19 cellular contexts compared by ENCODE assay signal in genomic region chr6:105397987-105398386, GRCh38. TPM values are rescaled to one million over a fixed set of nuclear protein-coding genes. Genes with fewer than 3 reads are reported as not detected.
A peak's percentile ranks its signal among the peaks of the same experiment; 100 is the strongest.
DNase-seq lines count a peak whose midpoint lies in the region; ATAC-seq and TF ChIP-seq lines count a peak whose summit lies in the region.
"Had no signal": no experiment of that assay in that cellular context is flagged by ENCODE, and none has a peak within 500 bp of the region (broad histone marks: within the 10 kb centered on the region; RNA-seq: fewer than 3 reads in every experiment).

No MANE protein-coding gene starts in this region.

- intact Hi-C loops in natural killer cell (cut with micrococcal nuclease): no loop called here

- H3K27ac Mint-ChIP-seq in brain: no peak overlapping the region
- H3K27ac Mint-ChIP-seq in natural killer cell: peak overlapping the region; percentile 39 to 80
- H3K27ac Mint-ChIP-seq: T-helper 2 cell treated with Interferon-gamma antibody and Interleukin-4, amounts not matched to agents 5 μg/mL and 100 μg/mL, for 36 hours had no signal

- peaks cover 16% of the 10 kb centered on the region for H3K27me3 Mint-ChIP-seq in brain
- H3K27me3 Mint-ChIP-seq in natural killer cell (ENCODE audit: low read depth in 2 of 2): no peaks in the 10 kb centered on the region

- no peaks in the 10 kb centered on the region for H3K9me3 Mint-ChIP-seq in brain
- H3K9me3 Mint-ChIP-seq in natural killer cell: no peaks in the 10 kb centered on the region
- H3K9me3 Mint-ChIP-seq: activated T-cell treated with anti-CD3 and anti-CD28 coated beads, Interleukin-2, amount 50 U/mL, for 4 hours; T-helper 2 cell treated with Interferon-gamma antibody and Interleukin-4, amounts not matched to agents 5 μg/mL and 100 μg/mL, for 36 hours had no signal

- H3K36me3 Mint-ChIP-seq in brain (peaks cover 28% of the 10 kb centered on the region), natural killer cell (peaks cover 7% of the 10 kb centered on the region)

- H3K4me3 ChIP-seq in H7 (ENCODE audit: insufficient read depth, low read depth, low read length): no peak overlapping the region
- H3K4me3 ChIP-seq in foreskin fibroblast (ENCODE audit: low read depth in 1 of 2, low read length in 2 of 2): no peak overlapping the region
- H3K4me3 ChIP-seq: A549, gastrocnemius medialis, lower lobe of right lung, SJCRH30, transverse colon had no signal

- peak in 2 of 3 donors; percentile 4 to 44 for ATAC-seq in natural killer cell
- no peak for ATAC-seq in HG02678 (IDR thresholded peaks at IDR 0.05; ENCODE audit: unreplicated experiment)
- ATAC-seq: A549; activated T-cell treated with anti-CD3 and anti-CD28 coated beads, Interleukin-2, amount 50 U/mL, for 4 hours; gastrocnemius medialis; lower lobe of right lung had no signal

- H3K4me1 Mint-ChIP-seq in brain (peaks cover 48% of the 10 kb centered on the region), natural killer cell (peaks cover 59 to 60% of the 10 kb centered on the region in 2 donors)

- TF ChIP-seq CTCF in brain (conservative IDR thresholded peaks at IDR 0.05): no peak
- TF ChIP-seq CTCF in natural killer cell (IDR thresholded peaks at IDR 0.05): no peak
- TF ChIP-seq CTCF in foreskin fibroblast (IDR thresholded peaks at IDR 0.05; ENCODE audit: low read depth, low read length): no peak

- H3K36me3 ChIP-seq in H7 (replicated peaks; ENCODE audit: control insufficient read depth, insufficient read depth, low read length): peaks cover 6% of the 10 kb centered on the region

- peak; percentile 40 for DNase-seq in NK-92 treated with Interleukin-12 subunit alpha and Interleukin-12 subunit beta, amount 100 ng/mL, for 24 hours (lab: John Stamatoyannopoulos, UW)
- DNase-seq in NK-92 (lab: John Stamatoyannopoulos, UW; ENCODE audit: unreplicated experiment) (no peak), H7 (peak; percentile 27), natural killer cell (no peak), foreskin fibroblast (no peak)
- DNase-seq in activated CD8-positive, alpha-beta memory T cell treated with anti-CD3 and anti-CD28 coated beads, Interleukin-2, amount 50 U/mL, for 48 hours: no peak
- DNase-seq: activated CD4-positive, alpha-beta T cell treated with anti-CD3 and anti-CD28 coated beads for 1 hour; activated T-cell treated with anti-CD3 and anti-CD28 coated beads, Interleukin-2, amount 50 U/mL, for 4 hours; gastrocnemius medialis; GDM1; lower lobe of right lung; SJCRH30; stimulated activated CD4-positive, alpha-beta T cell treated with anti-CD3 and anti-CD28 coated beads, Interleukin-4, amount 100 ng/mL, for 4 hours; transverse colon had no signal

- peak overlapping the region in 3 of 5 experiments; percentile 21 to 68 (median 25) for H3K4me3 Mint-ChIP-seq in brain
- peak overlapping the region; percentile 67 for H3K4me3 Mint-ChIP-seq in natural killer cell
- H3K4me3 Mint-ChIP-seq: activated T-cell treated with anti-CD3 and anti-CD28 coated beads, Interleukin-2, amount 50 U/mL, for 4 hours had no signal

- no peaks in the 10 kb centered on the region for H3K27me3 ChIP-seq in H7 (ENCODE audit: control insufficient read depth, insufficient read depth, low read length)
- H3K27me3 ChIP-seq: gastrocnemius medialis, neutrophil, SJCRH30, transverse colon had no signal

RNA-seq across cellular contexts. Expression of gene PREP, which starts 4.9 kb away (rescaled TPM):
- 19.5 and 24.4 TPM in 2 replicates for total RNA-seq in H7 (2014; rRNA removed; shearing (Covaris generic))
- 75.0 TPM for polyA plus RNA-seq in brain (ENCODE audit: insufficient read depth, low read depth, low replicate concordance)
- 10 to 100 TPM; 30.0 to 42.9 (median 37.1) TPM for total RNA-seq in natural killer cell

Comparison
In these comparisons a context has a peak if more than half of its experiments do, and no peak if none do; other contexts are left out.
1. DNase-seq: peak in NK-92 treated with Interleukin-12 subunit alpha and Interleukin-12 subunit beta, amount 100 ng/mL, for 24 hours (single experiment) and H7 (single experiment); none in NK-92 (single experiment), natural killer cell (single experiment), foreskin fibroblast (0 of 2) and activated CD8-positive, alpha-beta memory T cell treated with anti-CD3 and anti-CD28 coated beads, Interleukin-2, amount 50 U/mL, for 48 hours (single experiment).
2. H3K27ac Mint-ChIP-seq: peak in natural killer cell (2 of 2); none in brain (0 of 5).